Comparison of ENCODE assay signal across 25 cellular contexts in the genomic region with DNA sequence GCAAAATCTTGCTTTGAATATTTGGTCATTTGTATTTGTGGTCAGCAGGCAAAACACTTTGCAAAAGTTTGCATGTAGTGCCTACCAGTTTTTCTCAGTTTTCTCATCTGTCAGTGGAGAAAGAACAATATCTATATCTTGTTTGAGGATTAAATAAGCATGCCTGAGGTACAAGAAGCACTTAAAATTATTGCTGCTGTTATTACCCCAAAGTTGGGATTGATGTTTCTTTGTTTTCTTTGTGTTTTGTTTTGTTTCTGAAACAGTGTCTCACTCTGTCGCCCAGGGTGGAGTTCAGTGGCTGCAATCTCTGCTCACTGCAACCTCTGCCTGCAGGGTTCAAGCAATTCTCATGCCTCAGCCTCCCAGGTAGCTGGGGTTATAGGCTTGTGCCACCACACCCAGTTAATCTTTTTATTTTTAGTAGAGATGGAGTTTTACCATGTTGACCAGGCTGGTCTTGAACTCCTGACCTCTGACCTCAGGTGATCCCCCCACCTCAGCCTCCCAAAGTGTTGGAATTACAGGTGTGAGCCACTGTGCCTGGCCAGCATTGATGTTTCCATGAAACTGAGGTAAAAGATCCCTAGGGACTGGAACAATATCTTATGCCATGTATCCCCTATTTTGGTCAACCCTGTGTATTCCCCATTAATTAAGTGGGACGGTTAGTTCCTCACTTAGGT. TPM values are rescaled to one million over a fixed set of nuclear protein-coding genes. Genes with fewer than 3 reads are reported as not detected.
DNase-seq lines count a peak whose midpoint lies in the region; ATAC-seq, FAIRE-seq and TF ChIP-seq lines count a peak whose summit lies in the region.
"Had no signal": no experiment of that assay in that cellular context is flagged by ENCODE, and none has a peak within 500 bp of the region (broad histone marks: within the 10 kb centered on the region; RNA-seq: fewer than 3 reads in every experiment).

No MANE protein-coding gene starts in this region.

- no peaks in the 10 kb centered on the region for H3K9me3 Mint-ChIP-seq in T-helper 2 cell treated with Interferon-gamma antibody and Interleukin-4, amounts not matched to agents 5 μg/mL and 100 μg/mL, for 36 hours
- no peaks in the 10 kb centered on the region for H3K9me3 Mint-ChIP-seq in CD8-positive, alpha-beta T cell
- no peaks in the 10 kb centered on the region for H3K9me3 Mint-ChIP-seq in naive thymus-derived CD4-positive, alpha-beta T cell
- H3K9me3 Mint-ChIP-seq: activated naive CD4-positive, alpha-beta T cell treated with anti-CD3 and anti-CD28 coated beads for 36 hours had no signal

- SMC1A ChIA-PET in GM12878 (lab: Charles Lee; ENCODE audit: uncharacterized antibody, unreplicated experiment) = interaction anchor here (1.8 kb wide), 1 partner anchor 13 kb away, joined by 8 read pairs; no protein-coding TSS in a partner anchor

- no peak for TF ChIP-seq POLR2A in GM12878 (IDR thresholded peaks at IDR 0.05; ENCODE audit: low read depth, low read length)

- peaks cover 20% of the 10 kb centered on the region for H3K36me3 Mint-ChIP-seq in T-helper 2 cell treated with Interferon-gamma antibody and Interleukin-4, amounts not matched to agents 5 μg/mL and 100 μg/mL, for 36 hours (ENCODE audit: low read depth)
- peaks cover 17% of the 10 kb centered on the region for H3K36me3 Mint-ChIP-seq in CD8-positive, alpha-beta T cell
- H3K36me3 Mint-ChIP-seq in naive thymus-derived CD4-positive, alpha-beta T cell = peaks cover 0 to 12% (median 5%) of the 10 kb centered on the region in 5 donors

- FAIRE-seq in GM12878 (lab: Jason Lieb, UNC) = no peak
- no peak for FAIRE-seq in kidney (lab: Jason Lieb, UNC)
- FAIRE-seq: endometrium, H1, keratinocyte, small intestine had no signal

- no peak for TF ChIP-seq RAD21 in GM12878 (IDR thresholded peaks at IDR 0.05; ENCODE audit: insufficient read depth, low read depth, low read length)

- intact Hi-C loops in CD8-positive, alpha-beta T cell (cut with DNase I, micrococcal nuclease) = no loop called here
- intact Hi-C loops in GM12878 (cut with micrococcal nuclease; ENCODE audit: unreplicated experiment) (no loop called here), kidney (cut with DNase I) (no loop called here)
- intact Hi-C loops in naive thymus-derived CD4-positive, alpha-beta T cell (cut with micrococcal nuclease) = loop anchor here in 1 of 2 donors (1.0 kb wide), 1 partner anchor 10 kb away; no protein-coding TSS in a partner anchor

- no peak for DNase-seq in T-helper 2 cell treated with Interferon-gamma antibody and Interleukin-4, amounts not matched to agents 5 μg/mL and 100 μg/mL, for 36 hours (ENCODE audit: low spot score)
- DNase-seq in T-helper 2 cell = no peak
- no peak for DNase-seq in CD8-positive, alpha-beta T cell
- no peak for DNase-seq in GM12878 (ENCODE audit: low read depth, low spot score)
- no peak for DNase-seq in naive thymus-derived CD4-positive, alpha-beta T cell
- DNase-seq in NCI-H526 treated with DMSO at 0.1 percent for 48 hours (lab: John Stamatoyannopoulos, UW) = no peak
- DNase-seq in kidney = no peak
- DNase-seq: activated CD4-positive, alpha-beta T cell treated with anti-CD3 and anti-CD28 coated beads, Interleukin-2, amount 50 U/mL, for 48 hours; activated naive CD4-positive, alpha-beta T cell treated with anti-CD3 and anti-CD28 coated beads for 36 hours; anterior cingulate cortex; cortex of kidney; lower lobe of right lung; NCI-H1694 treated with DMSO at 0.1 percent for 48 hours; NCI-H69; nucleus accumbens; small intestine; stimulated activated CD4-positive, alpha-beta T cell treated with anti-CD3 and anti-CD28 coated beads, Interleukin-1b, Interleukin-23, amount 100 ng/mL, for 48 hours; substantia nigra; T-helper 9 cell had no signal

- WGBS in GM12878 (ENCODE audit: insufficient coverage, insufficient replicate concordance, low lambda C conversion rate, missing lambda C conversion rate) = 28% methylated on average over 2 of the region's 2 CpGs

- no peaks in the 10 kb centered on the region; the same call in 1 of the 2 replicates for H4K20me1 ChIP-seq in GM12878 (ENCODE audit: control insufficient read depth, insufficient read depth)

- no peak overlapping the region for H3K27ac ChIP-seq in CD8-positive, alpha-beta T cell (ENCODE audit: low read depth, low read length)
- H3K27ac ChIP-seq in GM12878 (ENCODE audit: control insufficient read depth, insufficient read depth) (no peak overlapping the region), kidney (ENCODE audit: low read depth in 2 of 2, low read length in 2 of 2) (no peak overlapping the region)
- no peak overlapping the region for H3K27ac ChIP-seq in naive thymus-derived CD4-positive, alpha-beta T cell (ENCODE audit: low read depth, low read length)
- H3K27ac ChIP-seq: 22Rv1, lower lobe of right lung had no signal

- no peak overlapping the region for H2AFZ ChIP-seq in GM12878 (ENCODE audit: control insufficient read depth, low read depth, low read length)

- H3K4me2 ChIP-seq in GM12878 (ENCODE audit: control insufficient read depth, insufficient read depth) = no peak overlapping the region

- H3K4me3 ChIP-seq in CD8-positive, alpha-beta T cell (ENCODE audit: low read depth, low read length) = no peak overlapping the region
- H3K4me3 ChIP-seq in GM12878 (no peak overlapping the region), kidney (ENCODE audit: low read length in 2 of 2) (no peak overlapping the region)
- H3K4me3 ChIP-seq in naive thymus-derived CD4-positive, alpha-beta T cell (ENCODE audit: low read length) = no peak overlapping the region
- H3K4me3 ChIP-seq: lower lobe of right lung had no signal

- H3K4me1 Mint-ChIP-seq in T-helper 2 cell treated with Interferon-gamma antibody and Interleukin-4, amounts not matched to agents 5 μg/mL and 100 μg/mL, for 36 hours (ENCODE audit: low read depth) = peaks cover 63% of the 10 kb centered on the region
- H3K4me1 Mint-ChIP-seq in CD8-positive, alpha-beta T cell (ENCODE audit: low read depth) = peaks cover 82% of the 10 kb centered on the region
- peaks cover 55 to 90% (median 84%) of the 10 kb centered on the region in 7 donors for H3K4me1 Mint-ChIP-seq in naive thymus-derived CD4-positive, alpha-beta T cell

- peak overlapping the region; percentile 26 for H3K27ac Mint-ChIP-seq in T-helper 2 cell treated with Interferon-gamma antibody and Interleukin-4, amounts not matched to agents 5 μg/mL and 100 μg/mL, for 36 hours
- H3K27ac Mint-ChIP-seq in CD8-positive, alpha-beta T cell = peak overlapping the region; percentile 25
- peak overlapping the region in 7 of 9 donors; percentile 6 to 44 (median 29) for H3K27ac Mint-ChIP-seq in naive thymus-derived CD4-positive, alpha-beta T cell
- H3K27ac Mint-ChIP-seq: activated naive CD4-positive, alpha-beta T cell treated with anti-CD3 and anti-CD28 coated beads for 36 hours had no signal

- peaks cover 95% of the 10 kb centered on the region for H3K79me2 ChIP-seq in GM12878 (ENCODE audit: control insufficient read depth, insufficient read depth, low read length)

- H3K36me3 ChIP-seq in CD8-positive, alpha-beta T cell (ENCODE audit: insufficient read depth, low read length) = no peaks in the 10 kb centered on the region
- H3K36me3 ChIP-seq in GM12878 (ENCODE audit: control insufficient read depth in 2 of 2, insufficient read depth in 2 of 2, low read length in 1 of 2) (peaks cover 0 to 5% of the 10 kb centered on the region in 2 experiments; a peak in 3 of 4 replicates), kidney (ENCODE audit: control insufficient read depth in 1 of 2, insufficient read depth in 2 of 2, low read length in 2 of 2) (no peaks in the 10 kb centered on the region)
- no peaks in the 10 kb centered on the region for H3K36me3 ChIP-seq in naive thymus-derived CD4-positive, alpha-beta T cell (ENCODE audit: control insufficient read depth in 2 of 3, insufficient read depth in 3 of 3, low read length in 3 of 3)
- H3K36me3 ChIP-seq: lower lobe of right lung had no signal

- H3K9me3 ChIP-seq in CD8-positive, alpha-beta T cell (ENCODE audit: low read length) = no peaks in the 10 kb centered on the region
- no peaks in the 10 kb centered on the region; the same call in 2 of the 3 replicates for H3K9me3 ChIP-seq in GM12878 (replicated peaks; ENCODE audit: control insufficient read depth, insufficient read depth, low read length)
- H3K9me3 ChIP-seq in naive thymus-derived CD4-positive, alpha-beta T cell (ENCODE audit: control insufficient read depth in 2 of 3, low read length in 3 of 3) = no peaks in the 10 kb centered on the region
- H3K9me3 ChIP-seq in kidney (ENCODE audit: control insufficient read depth in 1 of 2, low read length in 2 of 2) = no peaks in the 10 kb centered on the region
- H3K9me3 ChIP-seq: lower lobe of right lung had no signal

- BruUV-seq in GM12878 (replicated peaks; lab: Mats Ljungman, UMichigan) = no TSS peak

- CTCF ChIA-PET in CD8-positive, alpha-beta T cell (lab: Charles Lee) = no interaction called here
- CTCF ChIA-PET in GM12878 (lab: Yijun Ruan, JAX) = no interaction called here
- CTCF ChIA-PET in naive thymus-derived CD4-positive, alpha-beta T cell (lab: Charles Lee) = no interaction called here

- in situ Hi-C loops in GM12878 (cut with MboI) = no loop called here

- ATAC-seq in CD8-positive, alpha-beta T cell = no peak
- ATAC-seq in GM12878 (peak; percentile 19; the same call in 2 of the 3 replicates), GM18861 (IDR thresholded peaks at IDR 0.05; ENCODE audit: unreplicated experiment) (no peak)
- no peak for ATAC-seq in naive thymus-derived CD4-positive, alpha-beta T cell
- ATAC-seq: lower lobe of right lung, SK-N-SH treated with all-trans-retinoic acid at 6 μM for 48 hours had no signal

- H3K9ac ChIP-seq in GM12878 (ENCODE audit: control insufficient read depth, insufficient read depth, low read length) (no peak overlapping the region), kidney (ENCODE audit: low read length in 2 of 2) (no peak overlapping the region)

- peaks cover 73% of the 10 kb centered on the region for H3K4me1 ChIP-seq in CD8-positive, alpha-beta T cell (ENCODE audit: insufficient read depth, low read length)
- H3K4me1 ChIP-seq in GM12878 (ENCODE audit: control insufficient read depth, insufficient read depth, low read length) = peaks cover 37% of the 10 kb centered on the region
- H3K4me1 ChIP-seq in naive thymus-derived CD4-positive, alpha-beta T cell (ENCODE audit: control insufficient read depth in 2 of 2, insufficient read depth in 2 of 2, low read length in 2 of 2) = peaks cover 49 to 52% of the 10 kb centered on the region in 2 donors
- peaks cover 0 to 7% of the 10 kb centered on the region in 2 donors for H3K4me1 ChIP-seq in kidney (ENCODE audit: control insufficient read depth in 1 of 2, insufficient read depth in 1 of 2, low read depth in 1 of 2, low read length in 2 of 2)

- H3K27me3 ChIP-seq in CD8-positive, alpha-beta T cell (ENCODE audit: insufficient read depth, low read length) = no peaks in the 10 kb centered on the region
- no peaks in the 10 kb centered on the region for H3K27me3 ChIP-seq in GM12878 (replicated peaks in 1 of 2; ENCODE audit: control insufficient read depth in 2 of 2, insufficient read depth in 2 of 2, low read length in 1 of 2)
- H3K27me3 ChIP-seq in naive thymus-derived CD4-positive, alpha-beta T cell (ENCODE audit: control insufficient read depth in 2 of 2, insufficient read depth in 2 of 2, low read length in 2 of 2) = no peaks in the 10 kb centered on the region

- POLR2A ChIA-PET in CD8-positive, alpha-beta T cell (lab: Charles Lee) = no interaction called here
- POLR2A ChIA-PET in GM12878 (lab: Charles Lee) = interaction anchor here (1.1 kb wide), 1 partner anchor 13 kb away, joined by 4 read pairs; no protein-coding TSS in a partner anchor
- POLR2A ChIA-PET in naive thymus-derived CD4-positive, alpha-beta T cell (lab: Charles Lee) = no interaction called here

- no peak for TF ChIP-seq CTCF in CD8-positive, alpha-beta T cell (IDR thresholded peaks at IDR 0.05)
- TF ChIP-seq CTCF in GM12878 (IDR thresholded peaks at IDR 0.05 in 2 of 3, conservative IDR thresholded peaks at IDR 0.05 in 1 of 3; ENCODE audit: control insufficient read depth in 2 of 3, extremely low read depth in 1 of 3, insufficient read depth in 1 of 3, low read depth in 3 of 3, low read length in 3 of 3) (no peak), kidney (IDR thresholded peaks at IDR 0.05; ENCODE audit: borderline replicate concordance, extremely low read depth, insufficient read depth) (no peak)

- RAD21 ChIA-PET in GM12878 (lab: Charles Lee; ENCODE audit: unreplicated experiment) = interaction anchor here (1.1 kb wide), 1 partner anchor 48 kb away, joined by 3 read pairs; no protein-coding TSS in a partner anchor

- no peaks in the 10 kb centered on the region for H3K27me3 Mint-ChIP-seq in T-helper 2 cell treated with Interferon-gamma antibody and Interleukin-4, amounts not matched to agents 5 μg/mL and 100 μg/mL, for 36 hours (ENCODE audit: low read depth)
- H3K27me3 Mint-ChIP-seq in CD8-positive, alpha-beta T cell (ENCODE audit: low read depth) = no peaks in the 10 kb centered on the region
- H3K27me3 Mint-ChIP-seq in naive thymus-derived CD4-positive, alpha-beta T cell = no peaks in the 10 kb centered on the region

- peak overlapping the region; percentile 9 for H3K4me3 Mint-ChIP-seq in T-helper 2 cell treated with Interferon-gamma antibody and Interleukin-4, amounts not matched to agents 5 μg/mL and 100 μg/mL, for 36 hours
- H3K4me3 Mint-ChIP-seq in CD8-positive, alpha-beta T cell = no peak overlapping the region
- peak overlapping the region in 9 of 10 donors; percentile 5 to 72 (median 50) for H3K4me3 Mint-ChIP-seq in naive thymus-derived CD4-positive, alpha-beta T cell
- H3K4me3 Mint-ChIP-seq: activated naive CD4-positive, alpha-beta T cell treated with anti-CD3 and anti-CD28 coated beads for 36 hours had no signal

- TF ChIP-seq EP300 in GM12878 (IDR thresholded peaks at IDR 0.05; ENCODE audit: borderline replicate concordance in 1 of 2, control insufficient read depth in 1 of 2, low read depth in 2 of 2, low read length in 2 of 2) = no peak

RNA-seq across cellular contexts. Expression of gene RAP1A, which starts 15.9 kb away (rescaled TPM):
- 10 to 100 TPM; 63.4 to 68.5 TPM for total RNA-seq in CD8-positive, alpha-beta T cell
- 52.4 and 56.6 TPM in 2 replicates for total RNA-seq in GM12878 (2013; cell fraction: nucleolus; rRNA removed)
- total RNA-seq in GM12878 (2014; rRNA removed) (41.6 and 53.4 TPM in 2 replicates), GM12878 (2014; rRNA removed; fragmentation: Illumina TruSeq; extraction: Trizol) (38.4 and 42.2 TPM in 2 replicates), GM12878 (2021) (141 TPM in 2 replicates), kidney (91.3 TPM)
- 81.1 TPM for polyA plus RNA-seq in GM12878 (2011; ENCODE audit: low read depth)
- polyA plus RNA-seq in GM12878 (2011; rRNA removed) (141 and 206 TPM in 2 replicates), GM12878 (2014; fragmentation: Illumina TruSeq; extraction: Trizol) (213 and 259 TPM in 2 replicates), GM12878 (2014; fragmentation: Nextera tagmentation; extraction: Ambion mirVana) (10 to 100 TPM; 71.8 to 93.7 TPM), GM12878 (2014; rRNA removed) (86.4 and 106 TPM in 2 replicates), GM12878 (2016; fragmentation: Nextera tagmentation; extraction: Ambion mirVana) (10 to 100 TPM; 76.7 to 78.4 TPM), kidney (ENCODE audit: insufficient read depth, low read depth, low replicate concordance) (55.8 TPM)
- polyA plus RNA-seq in GM12878 (2011; cell fraction: cytosol; rRNA removed) = 43.4 and 49.4 TPM in 2 replicates
- polyA plus RNA-seq in GM12878 (2011; cell fraction: nucleus; rRNA removed) = 31.2 and 34.0 TPM in 2 replicates
- polyA plus RNA-seq in GM12878 (2012) = 144 and 163 TPM in 2 replicates
- polyA minus RNA-seq in GM12878 (2011; rRNA and poly(A)+ RNA removed) = 29.2 and 61.7 TPM in 2 replicates
- polyA minus RNA-seq in GM12878 (2011; cell fraction: cytosol; rRNA and poly(A)+ RNA removed) = 20.2 and 26.1 TPM in 2 replicates
- polyA minus RNA-seq in GM12878 (2011; cell fraction: nucleus; rRNA and poly(A)+ RNA removed) = 10.6 and 17.6 TPM in 2 replicates
- 100 to 1,000 TPM in 4 of 5 experiments, 10 to 100 TPM in 1; 89.8 to 183 (median 107) TPM for total RNA-seq in naive thymus-derived CD4-positive, alpha-beta T cell
- 10 to 100 TPM; 37.6 to 55.0 TPM for polyA plus RNA-seq in naive thymus-derived CD4-positive, alpha-beta T cell
